ENCODE assay signal across 19 cellular contexts in the genomic region with DNA sequence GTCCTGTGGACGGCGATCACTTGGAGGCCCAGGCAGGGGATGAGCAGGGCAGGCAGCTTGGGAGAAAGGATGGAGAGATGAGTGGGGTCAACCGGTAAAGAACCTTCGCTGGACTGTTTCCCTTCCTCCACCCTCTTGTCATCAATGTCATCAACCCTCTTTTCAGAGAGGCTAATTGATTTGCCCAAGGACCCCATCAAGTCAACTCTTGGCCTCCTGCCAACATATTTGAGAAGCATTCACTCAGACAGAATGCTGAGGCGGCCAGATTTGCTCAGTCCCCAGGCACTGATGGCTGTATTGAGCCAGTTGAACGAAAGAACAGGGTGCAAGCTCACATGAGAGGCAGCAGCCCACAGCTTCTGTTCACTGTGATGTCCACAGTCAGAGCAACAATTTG.
DNase-seq lines count a peak whose midpoint lies in the region; ATAC-seq and TF ChIP-seq lines count a peak whose summit lies in the region.
"Had no signal": no experiment of that assay in that cellular context is flagged by ENCODE, and none has a peak within 500 bp of the region (broad histone marks: within the 10 kb centered on the region; RNA-seq: fewer than 3 reads in every experiment).

No MANE protein-coding gene starts in this region.

- ATAC-seq in HG03460 (IDR thresholded peaks at IDR 0.05; ENCODE audit: unreplicated experiment) = no peak
- ATAC-seq: GM23338, HepG2 had no signal

- DNase-seq in NCI-H82 (lab: John Stamatoyannopoulos, UW) (peak; percentile 20), NCI-H82 treated with DMSO at 0.1 percent for 48 hours (lab: John Stamatoyannopoulos, UW; ENCODE audit: unreplicated experiment) (no peak), NCI-H1105 treated with DMSO at 0.1 percent for 48 hours (lab: John Stamatoyannopoulos, UW) (peak; percentile 36), SK-N-DZ (ENCODE audit: low spot score) (peak; percentile 51), lower leg skin (ENCODE audit: low spot score in 2 of 2) (no peak), OCI-M2 (lab: John Stamatoyannopoulos, UW; ENCODE audit: unreplicated experiment) (no peak)
- DNase-seq: CD4-positive, CD25-positive, alpha-beta regulatory T cell; COR-L47; KG1; NCI-H1092 treated with DMSO at 0.1 percent for 48 hours; NCI-H1694 treated with DMSO at 0.1 percent for 48 hours; NCI-H2081 treated with DMSO at 0.1 percent for 48 hours; NCI-H226; NCI-H524 treated with DMSO at 0.1 percent for 48 hours; T1000 had no signal

- WGBS in lower leg skin, 2 donors = 85 to 87% methylated on average over 6 of the region's 6 CpGs

- intact Hi-C loops in lower leg skin (cut with DNase I; ENCODE audit: low total_unique reads) = no loop called here

- H3K4me3 ChIP-seq in lower leg skin (ENCODE audit: low read depth, poor library complexity, severe bottlenecking) = no peak overlapping the region
- H3K4me3 ChIP-seq: GM23338, HAP-1 had no signal

- no peak for TF ChIP-seq CTCF in lower leg skin (IDR thresholded peaks at IDR 0.05)

- no peak for TF ChIP-seq POLR2A in lower leg skin (IDR thresholded peaks at IDR 0.05)

Comparison
In these comparisons a context has a peak if more than half of its experiments do, and no peak if none do; other contexts are left out.
1. DNase-seq: peak in NCI-H82 (single experiment), NCI-H1105 treated with DMSO at 0.1 percent for 48 hours (single experiment) and SK-N-DZ (single experiment); none in NCI-H82 treated with DMSO at 0.1 percent for 48 hours (single experiment), lower leg skin (0 of 2) and OCI-M2 (single experiment).